Comparison of ENCODE assay signal across 20 cellular contexts in genomic region chr10:31583358-31583757, GRCh38.
DNase-seq lines count a peak whose midpoint lies in the region; ATAC-seq and TF ChIP-seq lines count a peak whose summit lies in the region.
"Had no signal": no experiment of that assay in that cellular context is flagged by ENCODE, and none has a peak within 500 bp of the region (broad histone marks: within the 10 kb centered on the region; RNA-seq: fewer than 3 reads in every experiment).

No MANE protein-coding gene starts in this region.

- H3K27ac Mint-ChIP-seq in endodermal cell, result peak overlapping the region; percentile 61
- H3K27ac Mint-ChIP-seq in activated CD4-positive, alpha-beta memory T cell treated with anti-CD3 and anti-CD28 coated beads for 36 hours, result no peak overlapping the region
- H3K27ac Mint-ChIP-seq: activated T-helper 17 cell treated with anti-CD3 and anti-CD28 coated beads, Interleukin-2, amount 50 U/mL, for 72 hours; CD4-positive, CD25-positive, alpha-beta regulatory T cell; stimulated activated naive CD8-positive, alpha-beta T cell treated with anti-CD3 and anti-CD28 coated beads, Interleukin-15, Interleukin-2, amounts not matched to agents 100 ng/mL and 50 ng/mL, for 24 hours had no signal

- H3K4me3 Mint-ChIP-seq in endodermal cell, result no peak overlapping the region
- no peak overlapping the region for H3K4me3 Mint-ChIP-seq in activated CD4-positive, alpha-beta memory T cell treated with anti-CD3 and anti-CD28 coated beads for 36 hours
- H3K4me3 Mint-ChIP-seq: activated T-helper 17 cell treated with anti-CD3 and anti-CD28 coated beads, Interleukin-2, amount 50 U/mL, for 72 hours; brain; CD4-positive, CD25-positive, alpha-beta regulatory T cell; stimulated activated naive CD8-positive, alpha-beta T cell treated with anti-CD3 and anti-CD28 coated beads, Interleukin-15, Interleukin-2, amounts not matched to agents 100 ng/mL and 50 ng/mL, for 24 hours had no signal

- H3K4me1 ChIP-seq in BE2C (peaks cover 36% of the 10 kb centered on the region), endodermal cell (ENCODE audit: control insufficient read depth, insufficient read depth, low read length) (no peaks in the 10 kb centered on the region), rectal smooth muscle tissue (ENCODE audit: control insufficient read depth, insufficient read depth, low read length) (peaks cover 21% of the 10 kb centered on the region), SJCRH30 (peaks cover 23% of the 10 kb centered on the region)
- H3K4me1 ChIP-seq: colonic mucosa had no signal

- H3K36me3 Mint-ChIP-seq in endodermal cell (ENCODE audit: low read depth), result no peaks in the 10 kb centered on the region
- H3K36me3 Mint-ChIP-seq in activated CD4-positive, alpha-beta memory T cell treated with anti-CD3 and anti-CD28 coated beads for 36 hours, result no peaks in the 10 kb centered on the region
- H3K36me3 Mint-ChIP-seq: CD4-positive, CD25-positive, alpha-beta regulatory T cell had no signal

- H3K9ac ChIP-seq in endodermal cell (ENCODE audit: extremely low read depth, low read length, poor library complexity, severe bottlenecking), result no peak overlapping the region
- no peak overlapping the region for H3K9ac ChIP-seq in rectal smooth muscle tissue (ENCODE audit: low read length)

- ATAC-seq in HG02840 (IDR thresholded peaks at IDR 0.05; ENCODE audit: low FRiP score, unreplicated experiment), result no peak
- ATAC-seq: activated T-helper 17 cell treated with anti-CD3 and anti-CD28 coated beads, Interleukin-2, amount 50 U/mL, for 72 hours had no signal

- no peaks in the 10 kb centered on the region; the same call in 1 of the 2 replicates for H3K9me3 ChIP-seq in BE2C
- no peaks in the 10 kb centered on the region for H3K9me3 ChIP-seq in endodermal cell (ENCODE audit: control insufficient read depth, low read length)
- no peaks in the 10 kb centered on the region; the same call in 1 of the 2 replicates for H3K9me3 ChIP-seq in SJCRH30 (replicated peaks)
- H3K9me3 ChIP-seq: colonic mucosa had no signal

- CTCF ChIA-PET in activated CD4-positive, alpha-beta memory T cell treated with anti-CD3 and anti-CD28 coated beads for 36 hours (lab: Charles Lee), result interaction anchor here (0.8 kb wide), 1 partner anchor 19 kb away, joined by 3 read pairs; no protein-coding TSS in a partner anchor

- peaks cover 11% of the 10 kb centered on the region for H3K9me3 Mint-ChIP-seq in endodermal cell
- no peaks in the 10 kb centered on the region for H3K9me3 Mint-ChIP-seq in activated CD4-positive, alpha-beta memory T cell treated with anti-CD3 and anti-CD28 coated beads for 36 hours
- H3K9me3 Mint-ChIP-seq: stimulated activated naive CD8-positive, alpha-beta T cell treated with anti-CD3 and anti-CD28 coated beads, Interleukin-15, Interleukin-2, amounts not matched to agents 100 ng/mL and 50 ng/mL, for 24 hours had no signal

- H3K27me3 Mint-ChIP-seq in endodermal cell (ENCODE audit: insufficient read depth), result no peaks in the 10 kb centered on the region
- peaks cover 25% of the 10 kb centered on the region for H3K27me3 Mint-ChIP-seq in activated CD4-positive, alpha-beta memory T cell treated with anti-CD3 and anti-CD28 coated beads for 36 hours
- H3K27me3 Mint-ChIP-seq: brain had no signal

- POLR2A ChIA-PET in activated CD4-positive, alpha-beta memory T cell treated with anti-CD3 and anti-CD28 coated beads for 36 hours (lab: Charles Lee), result interaction anchor here (1.5 kb wide), 1 partner anchor 9 kb away, joined by 3 read pairs; no protein-coding TSS in a partner anchor

- H3K4me1 Mint-ChIP-seq in endodermal cell, result peaks cover 19% of the 10 kb centered on the region
- peaks cover 8% of the 10 kb centered on the region for H3K4me1 Mint-ChIP-seq in activated CD4-positive, alpha-beta memory T cell treated with anti-CD3 and anti-CD28 coated beads for 36 hours (ENCODE audit: low read depth)

- TF ChIP-seq CTCF in BE2C (IDR thresholded peaks at IDR 0.05; ENCODE audit: low read depth, low read length) (no peak), endodermal cell (conservative IDR thresholded peaks at IDR 0.05) (no peak)

- peak overlapping the region; percentile 46 for H3K4me3 ChIP-seq in BE2C (ENCODE audit: low read depth, low read length)
- H3K4me3 ChIP-seq in endodermal cell (ENCODE audit: low read length), result no peak overlapping the region
- H3K4me3 ChIP-seq in rectal smooth muscle tissue (ENCODE audit: low read length), result no peak overlapping the region
- H3K4me3 ChIP-seq in SJCRH30, result no peak overlapping the region
- H3K4me3 ChIP-seq: colonic mucosa, GM12878 had no signal

- no peaks in the 10 kb centered on the region for H3K36me3 ChIP-seq in BE2C
- H3K36me3 ChIP-seq in endodermal cell (ENCODE audit: control insufficient read depth, insufficient read depth, low read length), result no peaks in the 10 kb centered on the region
- H3K36me3 ChIP-seq in rectal smooth muscle tissue (ENCODE audit: control insufficient read depth, insufficient read depth, low read length), result no peaks in the 10 kb centered on the region
- no peaks in the 10 kb centered on the region for H3K36me3 ChIP-seq in SJCRH30
- H3K36me3 ChIP-seq: colonic mucosa had no signal

- H3K27ac ChIP-seq in endodermal cell (ENCODE audit: low read depth, low read length) (no peak overlapping the region), rectal smooth muscle tissue (ENCODE audit: low read depth, low read length) (peak overlapping the region; percentile 12), SJCRH30 (no peak overlapping the region)
- H3K27ac ChIP-seq: colonic mucosa had no signal

- 78 to 83% methylated on average over 7 to 8 of the region's 8 CpGs for WGBS in endodermal cell (ENCODE audit: insufficient coverage in 1 of 2, insufficient read length in 1 of 2), 2 experiments

- intact Hi-C loops in activated CD4-positive, alpha-beta memory T cell treated with anti-CD3 and anti-CD28 coated beads for 36 hours (cut with micrococcal nuclease), result no loop called here

- no peaks in the 10 kb centered on the region for H3K27me3 ChIP-seq in BE2C
- no peaks in the 10 kb centered on the region for H3K27me3 ChIP-seq in endodermal cell (ENCODE audit: control insufficient read depth, insufficient read depth, low read length, poor library complexity, severe bottlenecking)
- H3K27me3 ChIP-seq in rectal smooth muscle tissue (ENCODE audit: control insufficient read depth, insufficient read depth, low read length), result no peaks in the 10 kb centered on the region
- no peaks in the 10 kb centered on the region for H3K27me3 ChIP-seq in SJCRH30
- H3K27me3 ChIP-seq: colonic mucosa had no signal

- DNase-seq in BE2C, result no peak
- DNase-seq in endodermal cell, result no peak
- peak; percentile 25 for DNase-seq in iPS-NIHi11 (ENCODE audit: low spot score)
- DNase-seq in NCI-H1436 (lab: John Stamatoyannopoulos, UW), result no peak
- no peak for DNase-seq in activated CD4-positive, alpha-beta memory T cell treated with anti-CD3 and anti-CD28 coated beads for 36 hours
- DNase-seq in SJCRH30, result no peak
- DNase-seq: CD4-positive, CD25-positive, alpha-beta regulatory T cell; colonic mucosa; foreskin melanocyte; GF-D8; MM.1S; NCI-H1694 treated with DMSO at 0.1 percent for 48 hours; NCI-H226; stimulated activated CD4-positive, alpha-beta T cell treated with anti-CD3 and anti-CD28 coated beads, Interleukin-2, amount 100 ng/mL, for 24 hours had no signal
